Comparison of ENCODE assay signal across 17 cellular contexts in genomic region chr6:25511386-25511785, GRCh38.
"Had no signal": no experiment of that assay in that cellular context is flagged by ENCODE, and none has a peak within 500 bp of the region (broad histone marks: within the 10 kb centered on the region; RNA-seq: fewer than 3 reads in every experiment).

No MANE protein-coding gene starts in this region.

- H3K27me3 ChIP-seq: adrenal gland, heart right ventricle, left lung, thyroid gland had no signal

- H3K27ac ChIP-seq: epithelial cell of prostate, heart right ventricle, left lung, thyroid gland had no signal

- H3K27me3 Mint-ChIP-seq: activated B cell treated with CpG ODN at 0.5 μM for 24 hours; activated CD4-positive, alpha-beta T cell treated with anti-CD3 and anti-CD28 coated beads, Interleukin-2, amount 10 ng/mL, durations not matched to agents 7 days and 5 days; activated naive CD4-positive, alpha-beta T cell treated with anti-CD3 and anti-CD28 coated beads, Interleukin-2, amount 10 ng/mL, durations not matched to agents 7 days and 5 days; central memory CD8-positive, alpha-beta T cell had no signal

- ATAC-seq: heart right ventricle, left lung had no signal

- H3K4me3 Mint-ChIP-seq: activated B cell treated with CpG ODN at 0.5 μM for 24 hours; activated CD4-positive, alpha-beta T cell treated with anti-CD3 and anti-CD28 coated beads, Interleukin-2, amount 10 ng/mL, durations not matched to agents 7 days and 5 days; activated naive CD4-positive, alpha-beta T cell treated with anti-CD3 and anti-CD28 coated beads, Interleukin-2, amount 10 ng/mL, durations not matched to agents 7 days and 5 days; central memory CD8-positive, alpha-beta T cell; nephron progenitor cell; T-helper 1 cell treated with Interleukin-12 subunit alpha and Interleukin-12 subunit beta and Interleukin-4 antibody, amounts not matched to agents 30 μg/mL and 1 μg/mL, for 36 hours had no signal

- H3K4me3 ChIP-seq: adrenal gland, heart right ventricle, left lung, thyroid gland had no signal

- H3K4me1 Mint-ChIP-seq: activated B cell treated with CpG ODN at 0.5 μM for 24 hours; activated CD4-positive, alpha-beta T cell treated with anti-CD3 and anti-CD28 coated beads, Interleukin-2, amount 10 ng/mL, durations not matched to agents 7 days and 5 days; activated naive CD4-positive, alpha-beta T cell treated with anti-CD3 and anti-CD28 coated beads, Interleukin-2, amount 10 ng/mL, durations not matched to agents 7 days and 5 days; central memory CD8-positive, alpha-beta T cell had no signal

- H3K9me3 Mint-ChIP-seq: activated B cell treated with CpG ODN at 0.5 μM for 24 hours; activated CD4-positive, alpha-beta T cell treated with anti-CD3 and anti-CD28 coated beads, Interleukin-2, amount 10 ng/mL, durations not matched to agents 7 days and 5 days; activated naive CD4-positive, alpha-beta T cell treated with anti-CD3 and anti-CD28 coated beads, Interleukin-2, amount 10 ng/mL, durations not matched to agents 7 days and 5 days; activated T-helper 2 cell treated with anti-CD3 and anti-CD28 coated beads, Interferon-gamma antibody, Interleukin-2, Interleukin-4, amounts not matched to agents 10 μg/mL and 5 μg/mL and 100 μg/mL, durations not matched to agents 14 hours and 24 hours and 36 hours; central memory CD8-positive, alpha-beta T cell; nephron progenitor cell; T-helper 1 cell treated with Interleukin-12 subunit alpha and Interleukin-12 subunit beta and Interleukin-4 antibody, amounts not matched to agents 30 μg/mL and 1 μg/mL, for 36 hours had no signal

- H3K4me1 ChIP-seq: heart right ventricle, left lung, thyroid gland had no signal

- H3K27ac Mint-ChIP-seq: activated B cell treated with CpG ODN at 0.5 μM for 24 hours; activated CD4-positive, alpha-beta T cell treated with anti-CD3 and anti-CD28 coated beads, Interleukin-2, amount 10 ng/mL, durations not matched to agents 7 days and 5 days; activated naive CD4-positive, alpha-beta T cell treated with anti-CD3 and anti-CD28 coated beads, Interleukin-2, amount 10 ng/mL, durations not matched to agents 7 days and 5 days; activated T-helper 2 cell treated with anti-CD3 and anti-CD28 coated beads, Interferon-gamma antibody, Interleukin-2, Interleukin-4, amounts not matched to agents 10 μg/mL and 5 μg/mL and 100 μg/mL, durations not matched to agents 14 hours and 24 hours and 36 hours; nephron progenitor cell; T-helper 1 cell treated with Interleukin-12 subunit alpha and Interleukin-12 subunit beta and Interleukin-4 antibody, amounts not matched to agents 30 μg/mL and 1 μg/mL, for 36 hours had no signal

- DNase-seq: activated B cell treated with CpG ODN at 0.5 μM for 24 hours; activated CD4-positive, alpha-beta T cell treated with anti-CD3 and anti-CD28 coated beads, Interleukin-2, amount 10 ng/mL, durations not matched to agents 7 days and 5 days; activated naive CD4-positive, alpha-beta T cell treated with anti-CD3 and anti-CD28 coated beads, Interleukin-2, amount 10 ng/mL, durations not matched to agents 7 days and 5 days; activated T-cell treated with anti-CD3 and anti-CD28 coated beads for 4 hours; adrenal gland; cortex of kidney; effector memory CD4-positive, alpha-beta T cell; foreskin melanocyte; heart right ventricle; left lung; nephron progenitor cell; stimulated activated CD4-positive, alpha-beta T cell treated with anti-CD3 and anti-CD28 coated beads, Interleukin-4, amount 100 ng/mL, for 24 hours; thyroid gland had no signal

- H3K36me3 ChIP-seq: adrenal gland, heart right ventricle, left lung, thyroid gland had no signal

- H3K9me3 ChIP-seq: adrenal gland, heart right ventricle, left lung, thyroid gland had no signal
